Comparison of ENCODE assay signal across 14 cellular contexts in the genomic region with DNA sequence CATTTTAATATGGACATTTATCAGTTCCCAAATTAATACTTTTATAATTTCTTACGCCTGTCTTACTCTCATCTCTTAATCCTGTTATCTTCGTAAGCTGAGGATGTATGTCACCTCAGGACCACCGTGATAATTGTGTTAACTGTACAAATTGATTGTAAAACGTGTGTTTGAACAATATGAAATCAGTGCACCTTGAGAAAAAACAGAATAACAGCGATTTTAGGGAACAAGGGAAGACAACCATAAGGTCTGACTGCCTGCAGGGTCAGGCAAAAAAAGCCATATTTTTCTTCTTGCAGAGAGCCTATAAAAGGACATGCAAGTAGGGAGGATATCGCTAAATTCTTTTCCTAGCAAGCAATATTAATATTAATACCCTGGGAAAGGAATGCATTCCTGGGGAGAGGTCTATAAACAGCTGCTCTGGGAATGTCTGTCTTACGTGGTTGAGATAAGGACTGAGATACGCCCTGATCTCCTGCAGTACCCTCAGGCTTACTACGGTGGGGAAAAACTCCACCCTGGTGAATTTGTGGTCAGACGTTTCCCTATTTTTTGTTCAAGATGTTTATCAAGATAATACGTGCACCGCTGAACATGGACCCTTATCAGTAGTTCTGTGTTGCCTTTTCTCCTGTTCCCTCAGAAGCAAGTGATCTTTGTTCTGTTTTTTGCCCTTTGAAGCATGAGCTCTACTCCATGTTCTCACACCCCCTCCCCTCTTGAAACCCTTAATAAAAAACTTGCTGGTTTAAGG. TPM values are rescaled to one million over a fixed set of nuclear protein-coding genes. Genes with fewer than 3 reads are reported as not detected.
"Had no signal": no experiment of that assay in that cellular context is flagged by ENCODE, and none has a peak within 500 bp of the region (broad histone marks: within the 10 kb centered on the region; RNA-seq: fewer than 3 reads in every experiment).

No MANE protein-coding gene starts in this region.

RNA-seq across cellular contexts. Expression of a gene that starts 26.4 kb away (rescaled TPM):
- total RNA-seq: activated CD4-positive, alpha-beta memory T cell treated with anti-CD3 and anti-CD28 coated beads, Interleukin-2, amount 10 ng/mL, durations not matched to agents 7 days and 5 days; activated CD4-positive, alpha-beta T cell treated with anti-CD3 and anti-CD28 coated beads, Interleukin-2, amount 10 ng/mL, durations not matched to agents 24 days and 14 days; activated naive CD4-positive, alpha-beta T cell treated with anti-CD3 and anti-CD28 coated beads for 36 hours; activated naive CD8-positive, alpha-beta T cell treated with anti-CD3 and anti-CD28 coated beads, Interleukin-2, amount 10 ng/mL, durations not matched to agents 7 days and 5 days; body of pancreas; cardiac septum; dermis microvascular lymphatic vessel endothelial cell; gastrocnemius medialis; left cardiac atrium; urinary bladder had no signal
- polyA plus RNA-seq: esophagus, small intestine, urinary bladder had no signal

RNA-seq across cellular contexts. Expression of a gene that starts 29.2 kb away (rescaled TPM):
- total RNA-seq: activated CD4-positive, alpha-beta memory T cell treated with anti-CD3 and anti-CD28 coated beads, Interleukin-2, amount 10 ng/mL, durations not matched to agents 7 days and 5 days; activated CD4-positive, alpha-beta T cell treated with anti-CD3 and anti-CD28 coated beads, Interleukin-2, amount 10 ng/mL, durations not matched to agents 24 days and 14 days; activated naive CD4-positive, alpha-beta T cell treated with anti-CD3 and anti-CD28 coated beads for 36 hours; activated T-cell treated with anti-CD3 and anti-CD28 coated beads, Interleukin-2, amount 50 U/mL, for 72 hours; body of pancreas; cardiac septum; dermis microvascular lymphatic vessel endothelial cell; gastrocnemius medialis; urinary bladder had no signal
- polyA plus RNA-seq: liver had no signal
